8 cellular contexts compared by ENCODE assay signal in the genomic region with DNA sequence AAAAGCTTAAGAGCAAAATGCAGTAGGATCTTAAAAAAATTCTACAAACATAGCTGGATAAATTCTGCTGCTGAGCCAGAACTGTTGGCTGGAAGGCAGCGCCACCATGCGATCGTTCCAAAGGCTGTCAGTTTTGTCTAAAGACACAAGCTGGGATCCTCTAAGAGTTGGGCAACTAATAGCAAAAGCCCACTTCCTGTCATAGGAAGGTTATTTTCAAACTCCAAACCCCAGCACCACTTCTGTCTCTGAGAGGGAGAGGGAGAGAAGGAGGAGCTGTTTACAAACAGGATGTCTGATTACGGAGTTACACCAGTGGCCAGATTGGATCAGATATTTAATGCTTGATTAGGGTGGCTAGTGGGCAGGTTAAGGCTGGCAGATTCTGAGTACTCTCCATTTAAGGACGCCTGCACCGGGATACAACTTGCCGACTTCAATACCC. TPM values are rescaled to one million over a fixed set of nuclear protein-coding genes. Genes with fewer than 3 reads are reported as not detected.
A peak's percentile ranks its signal among the peaks of the same experiment; 100 is the strongest.
DNase-seq lines count a peak whose midpoint lies in the region; ATAC-seq and TF ChIP-seq lines count a peak whose summit lies in the region.

No MANE protein-coding gene starts in this region.

- no peaks in the 10 kb centered on the region for H3K27me3 ChIP-seq in lung (ENCODE audit: control insufficient read depth, insufficient read depth)

- no peaks in the 10 kb centered on the region for H3K27me3 Mint-ChIP-seq in T-cell
- H3K27me3 Mint-ChIP-seq in stimulated activated naive CD8-positive, alpha-beta T cell treated with anti-CD3 and anti-CD28 coated beads, Interleukin-15, amount 100 ng/mL, for 72 hours, result no peaks in the 10 kb centered on the region

- no peaks in the 10 kb centered on the region for H3K9me3 Mint-ChIP-seq in T-cell
- H3K9me3 Mint-ChIP-seq in stimulated activated naive CD8-positive, alpha-beta T cell treated with anti-CD3 and anti-CD28 coated beads, Interleukin-15, amount 100 ng/mL, for 72 hours, result no peaks in the 10 kb centered on the region

- no peak overlapping the region for H3K4me3 ChIP-seq in lung

- peaks cover 46% of the 10 kb centered on the region for H3K36me3 Mint-ChIP-seq in T-cell

- peaks cover 11 to 24% (median 13%) of the 10 kb centered on the region in 3 donors for H3K4me1 Mint-ChIP-seq in T-cell
- peaks cover 9% of the 10 kb centered on the region for H3K4me1 Mint-ChIP-seq in stimulated activated naive CD8-positive, alpha-beta T cell treated with anti-CD3 and anti-CD28 coated beads, Interleukin-15, amount 100 ng/mL, for 72 hours

- peak overlapping the region; percentile 36 to 44 for H3K27ac Mint-ChIP-seq in T-cell
- no peak overlapping the region for H3K27ac Mint-ChIP-seq in stimulated activated naive CD8-positive, alpha-beta T cell treated with anti-CD3 and anti-CD28 coated beads, Interleukin-15, amount 100 ng/mL, for 72 hours

- POLR2A ChIA-PET in T-cell (lab: Charles Lee), result interaction anchor here in 1 of 2 donors (0.6 kb wide), 1 partner anchor 43 kb away, joined by 5 read pairs; no protein-coding TSS in a partner anchor

- H3K4me3 Mint-ChIP-seq in T-cell, result no peak overlapping the region
- H3K4me3 Mint-ChIP-seq in stimulated activated naive CD8-positive, alpha-beta T cell treated with anti-CD3 and anti-CD28 coated beads, Interleukin-15, amount 100 ng/mL, for 72 hours, result no peak overlapping the region

- WGBS in lung, 2 donors, result 18 to 21% methylated on average over 7 of the region's 7 CpGs

- no peaks in the 10 kb centered on the region for H3K9me3 ChIP-seq in lung (ENCODE audit: control insufficient read depth in 2 of 2, insufficient read depth in 1 of 2, low read length in 1 of 2)

- H3K27ac ChIP-seq in lung (ENCODE audit: low read depth in 1 of 2, low read length in 1 of 2), result peak overlapping the region in 1 of 2 donors; percentile 77

- CTCF ChIA-PET in T-cell (lab: Charles Lee), result interaction anchor here (0.6 to 1.1 kb wide), 5 partner anchors 95 to 1131 kb away, joined by 3 to 11 read pairs (median 3); no protein-coding TSS in a partner anchor

- no peaks in the 10 kb centered on the region for H3K36me3 ChIP-seq in lung (ENCODE audit: control insufficient read depth in 2 of 2, insufficient read depth in 2 of 2, low read length in 2 of 2)

- peak; percentile 65 for DNase-seq in DMS 273 (lab: John Stamatoyannopoulos, UW; ENCODE audit: unreplicated experiment)
- peak in 28 of 34 experiments; percentile 6 to 42 (median 23) for DNase-seq in T-cell
- DNase-seq in effector CD8-positive, alpha-beta T cell (lab: John Stamatoyannopoulos, UW), result peak; percentile 1
- peak; percentile 51 for DNase-seq in lung (ENCODE audit: low spot score)
- DNase-seq in stimulated activated naive CD8-positive, alpha-beta T cell treated with anti-CD3 and anti-CD28 coated beads, Interleukin-15, amount 100 ng/mL, for 72 hours, result peak in 1 of 2 donors; percentile 43
- DNase-seq in NCI-H1105 treated with DMSO at 0.1 percent for 48 hours (lab: John Stamatoyannopoulos, UW), result no peak

- peaks cover 0 to 4% of the 10 kb centered on the region in 2 donors for H3K4me1 ChIP-seq in lung (ENCODE audit: control insufficient read depth in 2 of 2, insufficient read depth in 2 of 2, low read length in 2 of 2)

- peak; percentile 52 for TF ChIP-seq CTCF in lung (IDR thresholded peaks at IDR 0.05; ENCODE audit: control extremely low read depth, extremely low read depth)

- ATAC-seq in HG02798 (IDR thresholded peaks at IDR 0.05; ENCODE audit: poor library complexity, unreplicated experiment), result peak; percentile 38
- ATAC-seq in T-cell (replicated peaks in 1 of 4), result peak; percentile 32 to 57 (median 38)
- ATAC-seq in lung (ENCODE audit: insufficient read depth, low FRiP score), result peak; percentile 71
- peak; percentile 74 for ATAC-seq in stimulated activated naive CD8-positive, alpha-beta T cell treated with anti-CD3 and anti-CD28 coated beads, Interleukin-15, amount 100 ng/mL, for 72 hours
- ATAC-seq in GM21723 (IDR thresholded peaks at IDR 0.05; ENCODE audit: unreplicated experiment), result no peak

RNA-seq across cellular contexts. Expression of gene EIF4E3, which starts 44.0 kb away (rescaled TPM):
- 10 to 100 TPM; 32.3 to 62.5 (median 58.6) TPM for total RNA-seq in T-cell
- total RNA-seq in lung, result 10 to 100 TPM; 11.4 to 21.8 TPM
- polyA plus RNA-seq in lung, result 10 to 100 TPM in 1 of 2 donors, 1 to 10 TPM in 1; 9.7 to 12.6 TPM

Comparison
In these comparisons a context has a peak if more than half of its experiments do, and no peak if none do; other contexts are left out.
1. H3K27ac Mint-ChIP-seq: peak in T-cell (2 of 2); none in stimulated activated naive CD8-positive, alpha-beta T cell treated with anti-CD3 and anti-CD28 coated beads, Interleukin-15, amount 100 ng/mL, for 72 hours (0 of 2).